ENCODE assay signal across 8 cellular contexts in genomic region chr2:45651415-45652089, GRCh38. TPM values are rescaled to one million over a fixed set of nuclear protein-coding genes. Genes with fewer than 3 reads are reported as not detected.
A peak's percentile ranks its signal among the peaks of the same experiment; 100 is the strongest.
DNase-seq lines count a peak whose midpoint lies in the region; ATAC-seq, FAIRE-seq and TF ChIP-seq lines count a peak whose summit lies in the region.

Gene PRKCE (plus strand): TSS chr2:45651675.

- FAIRE-seq in kidney (lab: Jason Lieb, UNC), result no peak

- H3K4me3 ChIP-seq in WI38 (ENCODE audit: low read depth, low read length), result peak within 1 kb of the TSS; percentile 80
- peak within 1 kb of the TSS; percentile 86 to 95 for H3K4me3 ChIP-seq in kidney (ENCODE audit: low read length in 2 of 2)
- peak within 1 kb of the TSS; percentile 60 to 86 (median 76) for H3K4me3 ChIP-seq in spleen

- DNase-seq in cerebellum (ENCODE audit: low spot score) (peak; percentile 57), kidney (peak; percentile 92), spleen (peak; percentile 93), T1000 (lab: John Stamatoyannopoulos, UW) (no peak)

- intact Hi-C loops in kidney (cut with DNase I), result no loop called here
- intact Hi-C loops in spleen (cut with DNase I; ENCODE audit: low total_unique reads), result no loop called here

- H3K27me3 ChIP-seq in spleen (replicated peaks in 1 of 7), result peaks cover 0 to 11% (median 0%) of the 10 kb centered on the region in 7 donors

- peak; percentile 17 for ATAC-seq in GM19452 (IDR thresholded peaks at IDR 0.05; ENCODE audit: unreplicated experiment)
- peak; percentile 14 for ATAC-seq in HG03565 (IDR thresholded peaks at IDR 0.05; ENCODE audit: unreplicated experiment)

- WGBS in spleen, 5 donors, result 0 to 1% (median 1%) methylated on average over 40 to 66 of the region's 66 CpGs

- no peaks in the 10 kb centered on the region for H3K36me3 ChIP-seq in kidney (ENCODE audit: control insufficient read depth in 1 of 2, insufficient read depth in 2 of 2, low read length in 2 of 2)
- H3K36me3 ChIP-seq in spleen, result peaks cover 0 to 7% (median 0%) of the 10 kb centered on the region in 6 donors

- H3K27ac ChIP-seq in C4-2B, result peak within 1 kb of the TSS; percentile 87
- H3K27ac ChIP-seq in kidney (ENCODE audit: low read depth in 2 of 2, low read length in 2 of 2), result peak within 1 kb of the TSS; percentile 97 to 99
- H3K27ac ChIP-seq in spleen, result peak within 1 kb of the TSS; percentile 87 to 100 (median 98)

- H3K9me3 ChIP-seq in kidney (ENCODE audit: control insufficient read depth in 1 of 2, low read length in 2 of 2), result no peaks in the 10 kb centered on the region
- H3K9me3 ChIP-seq in spleen, result no peaks in the 10 kb centered on the region

- TF ChIP-seq CTCF in C4-2B (conservative IDR thresholded peaks at IDR 0.05) (no peak), WI38 (IDR thresholded peaks at IDR 0.05; ENCODE audit: low read depth, low read length) (no peak), kidney (IDR thresholded peaks at IDR 0.05; ENCODE audit: borderline replicate concordance, extremely low read depth, insufficient read depth) (no peak), spleen (IDR thresholded peaks at IDR 0.05 in 8 of 11, conservative IDR thresholded peaks at IDR 0.05 in 3 of 11) (peak in 1 of 11 experiments; percentile 14)

- TF ChIP-seq POLR2A in spleen (IDR thresholded peaks at IDR 0.05), result no peak

- H3K4me1 ChIP-seq in kidney (ENCODE audit: control insufficient read depth in 1 of 2, insufficient read depth in 1 of 2, low read depth in 1 of 2, low read length in 2 of 2), result peaks cover 18 to 32% of the 10 kb centered on the region in 2 donors
- H3K4me1 ChIP-seq in spleen, result peaks cover 13 to 66% (median 43%) of the 10 kb centered on the region in 6 donors

- peak within 1 kb of the TSS; percentile 85 to 89 for H3K9ac ChIP-seq in kidney (ENCODE audit: low read length in 2 of 2)

RNA-seq across cellular contexts. Expression of gene PRKCE, which starts in this region (rescaled TPM):
- 27.2 TPM for total RNA-seq in cerebellum
- total RNA-seq in kidney, result 27.3 TPM
- polyA plus RNA-seq in kidney (ENCODE audit: insufficient read depth, low read depth, low replicate concordance), result 11.1 TPM
- total RNA-seq in spleen, result 10 to 100 TPM; 15.9 to 43.6 (median 27.0) TPM
- 1 to 10 TPM; 2.5 to 4.0 (median 3.9) TPM for polyA plus RNA-seq in spleen
